8 cellular contexts compared by ENCODE assay signal in genomic region chr16:89711601-89712475, GRCh38. TPM values are rescaled to one million over a fixed set of nuclear protein-coding genes. Genes with fewer than 3 reads are reported as not detected.
DNase-seq lines count a peak whose midpoint lies in the region; ATAC-seq, FAIRE-seq and TF ChIP-seq lines count a peak whose summit lies in the region.

No MANE protein-coding gene starts in this region.

- peak; percentile 88 for DNase-seq in D721Med (ENCODE audit: insufficient read length, low spot score)
- peak; percentile 55 for DNase-seq in HFFc6
- DNase-seq in SK-MEL-5 (ENCODE audit: low read depth, low spot score): peak; percentile 61
- peak; percentile 77 for DNase-seq in activated naive CD4-positive, alpha-beta T cell treated with Interleukin-2 at 50 U/mL for 16 hours
- peak; percentile 78 for DNase-seq in hepatic stellate cell (ENCODE audit: low spot score)
- peak; percentile 74 to 79 for DNase-seq in stimulated activated CD4-positive, alpha-beta T cell treated with anti-CD3 and anti-CD28 coated beads, Interleukin-1b, Interleukin-23, amount 100 ng/mL, for 4 hours (ENCODE audit: low read depth in 2 of 2)
- no peak for DNase-seq in NCI-H187 treated with DMSO at 0.1 percent for 48 hours (lab: John Stamatoyannopoulos, UW)

- peak overlapping the region; percentile 70; the same call in 1 of the 2 replicates for H3K4me3 Mint-ChIP-seq in HFFc6

- H3K27ac Mint-ChIP-seq in HFFc6: no peak overlapping the region

- H3K27me3 Mint-ChIP-seq in HFFc6 (ENCODE audit: insufficient read depth): 0 out of 2 replicates have a peak, but pooled peaks cover 2% of the 10 kb centered on the region

- H3K4me1 Mint-ChIP-seq in HFFc6 (ENCODE audit: low read depth): no peaks in the 10 kb centered on the region

- TF ChIP-seq CTCF in D721Med (IDR thresholded peaks at IDR 0.05; ENCODE audit: insufficient read depth, missing control alignments) (no peak), HFFc6 (IDR thresholded peaks at IDR 0.05) (no peak)

- H3K9me3 Mint-ChIP-seq in HFFc6: no peaks in the 10 kb centered on the region

- peaks cover 5% of the 10 kb centered on the region; the same call in 1 of the 2 replicates for H3K36me3 Mint-ChIP-seq in HFFc6 (ENCODE audit: low read depth)

- FAIRE-seq in D721Med (lab: Jason Lieb, UNC): no peak

- ATAC-seq in GM19328 (IDR thresholded peaks at IDR 0.05; ENCODE audit: unreplicated experiment): no peak

- in situ Hi-C loops in SK-MEL-5 (cut with HindIII; ENCODE audit: low pct_unique_long_range_greater_than_20kb, low sequenced_read_pairs): no loop called here

RNA-seq across cellular contexts. Expression of gene VPS9D1, which starts 8.9 kb away (rescaled TPM):
- total RNA-seq in HFFc6 (2021; fragmentation: NEBNext Ultra II Directional; extraction: Animal tissue kit (Norgen Biotek cat#: 25700)): 10 to 100 TPM; 12.7 to 19.3 (median 16.1) TPM
- total RNA-seq in SK-MEL-5 (2014; rRNA removed; shearing (Covaris generic)): 4.2 and 6.3 TPM in 2 replicates
- polyA plus RNA-seq in SK-MEL-5 (2015; cell fraction: cytosol; rRNA removed): 7.1 and 9.9 TPM in 2 replicates
- polyA plus RNA-seq in SK-MEL-5 (2015; cell fraction: nucleus; rRNA removed): 25.5 and 32.8 TPM in 2 replicates

RNA-seq across cellular contexts. Expression of gene ZNF276, which starts 9.5 kb away (rescaled TPM):
- 10 to 100 TPM in 3 of 6 experiments, 1 to 10 TPM in 3; 7.8 to 16.7 (median 9.7) TPM for total RNA-seq in HFFc6 (2021; fragmentation: NEBNext Ultra II Directional; extraction: Animal tissue kit (Norgen Biotek cat#: 25700))
- total RNA-seq in SK-MEL-5 (2014; rRNA removed; shearing (Covaris generic)): 9.4 and 10.3 TPM in 2 replicates
- 8.6 and 12.4 TPM in 2 replicates for polyA plus RNA-seq in SK-MEL-5 (2015; cell fraction: cytosol; rRNA removed)
- polyA plus RNA-seq in SK-MEL-5 (2015; cell fraction: nucleus; rRNA removed): 111 and 133 TPM in 2 replicates

RNA-seq across cellular contexts. Expression of gene SPATA2L, which starts 10.3 kb away (rescaled TPM):
- total RNA-seq in HFFc6 (2021; fragmentation: NEBNext Ultra II Directional; extraction: Animal tissue kit (Norgen Biotek cat#: 25700)): 1 to 10 TPM; 5.6 to 6.9 (median 5.9) TPM
- 17.3 and 20.0 TPM in 2 replicates for total RNA-seq in SK-MEL-5 (2014; rRNA removed; shearing (Covaris generic))
- polyA plus RNA-seq in SK-MEL-5 (2015; cell fraction: cytosol; rRNA removed): 24.0 and 26.7 TPM in 2 replicates
- 4.7 and 6.5 TPM in 2 replicates for polyA plus RNA-seq in SK-MEL-5 (2015; cell fraction: nucleus; rRNA removed)

RNA-seq across cellular contexts. Expression of gene CDK10, which starts 25.3 kb away (rescaled TPM):
- 10 to 100 TPM; 45.5 to 61.7 (median 48.6) TPM for total RNA-seq in HFFc6 (2021; fragmentation: NEBNext Ultra II Directional; extraction: Animal tissue kit (Norgen Biotek cat#: 25700))
- total RNA-seq in SK-MEL-5 (2014; rRNA removed; shearing (Covaris generic)): 16.6 and 18.1 TPM in 2 replicates
- polyA plus RNA-seq in SK-MEL-5 (2015; cell fraction: cytosol; rRNA removed): 22.4 and 23.8 TPM in 2 replicates
- polyA plus RNA-seq in SK-MEL-5 (2015; cell fraction: nucleus; rRNA removed): 253 and 267 TPM in 2 replicates

RNA-seq across cellular contexts. Expression of gene SPATA33, which starts 54.2 kb away (rescaled TPM):
- 10 to 100 TPM in 1 of 6 experiments, 1 to 10 TPM in 5; 6.3 to 10.1 (median 7.8) TPM for total RNA-seq in HFFc6 (2021; fragmentation: NEBNext Ultra II Directional; extraction: Animal tissue kit (Norgen Biotek cat#: 25700))
- total RNA-seq in SK-MEL-5 (2014; rRNA removed; shearing (Covaris generic)): 0.85 and 1.0 TPM in 2 replicates
- polyA plus RNA-seq in SK-MEL-5 (2015; cell fraction: cytosol; rRNA removed): 3.6 and 4.7 TPM in 2 replicates
- polyA plus RNA-seq in SK-MEL-5 (2015; cell fraction: nucleus; rRNA removed): 19.0 and 21.7 TPM in 2 replicates
